Comparison of ENCODE assay signal across 18 cellular contexts in the genomic region with DNA sequence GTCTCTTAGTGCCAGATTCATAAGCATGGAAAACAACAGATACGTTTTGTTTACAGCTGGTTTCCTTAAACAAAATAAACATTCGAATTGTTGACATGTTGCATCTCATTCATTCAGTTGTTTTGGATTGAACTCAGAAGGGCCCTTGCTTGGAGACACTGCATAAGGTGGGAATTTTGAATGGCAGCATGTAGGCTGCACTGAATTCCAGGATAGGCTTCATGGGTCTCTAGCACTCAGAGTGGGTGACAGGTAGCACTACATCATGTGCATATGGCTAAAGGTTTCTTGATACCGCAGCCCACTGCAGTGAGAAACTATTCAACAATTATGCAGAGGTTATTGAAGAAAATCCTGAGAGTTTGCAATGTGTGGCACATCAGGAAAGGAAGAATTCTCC. TPM values are rescaled to one million over a fixed set of nuclear protein-coding genes. Genes with fewer than 3 reads are reported as not detected.
A peak's percentile ranks its signal among the peaks of the same experiment; 100 is the strongest.
DNase-seq lines count a peak whose midpoint lies in the region; ATAC-seq, FAIRE-seq and TF ChIP-seq lines count a peak whose summit lies in the region.
"Had no signal": no experiment of that assay in that cellular context is flagged by ENCODE, and none has a peak within 500 bp of the region (broad histone marks: within the 10 kb centered on the region; RNA-seq: fewer than 3 reads in every experiment).

No MANE protein-coding gene starts in this region.

- no peaks in the 10 kb centered on the region for H3K9me3 Mint-ChIP-seq in nephron
- no peaks in the 10 kb centered on the region for H3K9me3 Mint-ChIP-seq in CD8-positive, alpha-beta T cell
- H3K9me3 Mint-ChIP-seq: activated CD4-positive, alpha-beta T cell treated with anti-CD3 and anti-CD28 coated beads, Interleukin-2, amount 10 ng/mL, durations not matched to agents 24 days and 14 days; activated naive CD8-positive, alpha-beta T cell treated with anti-CD3 and anti-CD28 coated beads, Interleukin-2, amount 10 ng/mL, durations not matched to agents 7 days and 5 days; activated T-cell treated with anti-CD3 and anti-CD28 coated beads, Interleukin-2, amount 50 U/mL, for 24 hours had no signal

- H3K36me3 ChIP-seq in BLaER1 treated with 17β-estradiol and CSF1 and Interleukin-3, amounts not matched to agents 10 nM and 100 nM, result no peaks in the 10 kb centered on the region; a peak in 1 of 22 replicates
- H3K36me3 ChIP-seq in HUES48 (ENCODE audit: control insufficient read depth, insufficient read depth, low read length) (0 out of 2 replicates have a peak, but pooled peaks cover 3% of the 10 kb centered on the region), GM12878 (ENCODE audit: control insufficient read depth in 2 of 2, insufficient read depth in 2 of 2, low read length in 1 of 2) (no peaks in the 10 kb centered on the region), left ventricle myocardium inferior (no peaks in the 10 kb centered on the region), upper lobe of right lung (no peaks in the 10 kb centered on the region)
- no peaks in the 10 kb centered on the region for H3K36me3 ChIP-seq in CD8-positive, alpha-beta T cell (ENCODE audit: insufficient read depth, low read length)
- H3K36me3 ChIP-seq: ovary, vagina had no signal

- peaks cover 67% of the 10 kb centered on the region for H3K27me3 Mint-ChIP-seq in nephron (ENCODE audit: low read depth)
- peaks cover 59% of the 10 kb centered on the region for H3K27me3 Mint-ChIP-seq in CD8-positive, alpha-beta T cell (ENCODE audit: low read depth)

- DNase-seq in GM12878 (ENCODE audit: low read depth, low spot score) (no peak), left ventricle myocardium inferior (no peak), upper lobe of right lung (no peak)
- DNase-seq in CD8-positive, alpha-beta T cell, result no peak
- DNase-seq: central memory CD4-positive, alpha-beta T cell; NCI-H2107; small intestine had no signal

- no peak for FAIRE-seq in GM12878 (lab: Jason Lieb, UNC)
- FAIRE-seq: frontal cortex, small intestine had no signal

- no peaks in the 10 kb centered on the region for H3K9me3 ChIP-seq in BLaER1 treated with 17β-estradiol and CSF1 and Interleukin-3, amounts not matched to agents 10 nM and 100 nM (replicated peaks in 1 of 11)
- H3K9me3 ChIP-seq in HUES48 (ENCODE audit: control insufficient read depth, insufficient read depth, low read length), result no peaks in the 10 kb centered on the region
- H3K9me3 ChIP-seq in GM12878 (replicated peaks; ENCODE audit: control insufficient read depth, insufficient read depth, low read length), result no peaks in the 10 kb centered on the region
- no peaks in the 10 kb centered on the region for H3K9me3 ChIP-seq in left ventricle myocardium inferior (replicated peaks)
- H3K9me3 ChIP-seq in CD8-positive, alpha-beta T cell (ENCODE audit: low read length), result no peaks in the 10 kb centered on the region
- H3K9me3 ChIP-seq in upper lobe of right lung, result no peaks in the 10 kb centered on the region
- H3K9me3 ChIP-seq: MG63, ovary, vagina had no signal

- H3K79me2 ChIP-seq in GM12878 (ENCODE audit: control insufficient read depth, insufficient read depth, low read length), result peaks cover 16% of the 10 kb centered on the region

- H3K27me3 ChIP-seq in BLaER1 treated with 17β-estradiol and CSF1 and Interleukin-3, amounts not matched to agents 10 nM and 100 nM, result peaks cover 17 to 21% (median 19%) of the 10 kb centered on the region in 11 experiments
- H3K27me3 ChIP-seq in HUES48 (ENCODE audit: control insufficient read depth, insufficient read depth, low read length) (peaks cover 20% of the 10 kb centered on the region), GM12878 (replicated peaks in 1 of 2; ENCODE audit: control insufficient read depth in 2 of 2, insufficient read depth in 2 of 2, low read length in 1 of 2) (no peaks in the 10 kb centered on the region), left ventricle myocardium inferior (ENCODE audit: low read depth) (peaks cover 14% of the 10 kb centered on the region), upper lobe of right lung (peaks cover 19% of the 10 kb centered on the region)
- H3K27me3 ChIP-seq in CD8-positive, alpha-beta T cell (ENCODE audit: insufficient read depth, low read length), result peaks cover 7% of the 10 kb centered on the region
- H3K27me3 ChIP-seq: MG63, ovary, vagina had no signal

- no peak for TF ChIP-seq EP300 in GM12878 (IDR thresholded peaks at IDR 0.05; ENCODE audit: borderline replicate concordance in 1 of 2, control insufficient read depth in 1 of 2, low read depth in 2 of 2, low read length in 2 of 2)

- peak overlapping the region; percentile 41 to 90 (median 89) for H3K4me3 Mint-ChIP-seq in nephron
- H3K4me3 Mint-ChIP-seq in CD8-positive, alpha-beta T cell, result no peak overlapping the region

- TF ChIP-seq POLR2A in GM12878 (IDR thresholded peaks at IDR 0.05; ENCODE audit: low read depth, low read length), result no peak

- peak overlapping the region in 4 of 11 experiments; percentile 82 to 94 (median 88); a peak in 7 of 22 replicates for H3K27ac ChIP-seq in BLaER1 treated with 17β-estradiol and CSF1 and Interleukin-3, amounts not matched to agents 10 nM and 100 nM
- no peak overlapping the region for H3K27ac ChIP-seq in HUES48 (ENCODE audit: low read depth, low read length)
- no peak overlapping the region for H3K27ac ChIP-seq in GM12878 (ENCODE audit: control insufficient read depth, insufficient read depth)
- no peak overlapping the region for H3K27ac ChIP-seq in left ventricle myocardium inferior (replicated peaks)
- H3K27ac ChIP-seq in CD8-positive, alpha-beta T cell (ENCODE audit: low read depth, low read length), result no peak overlapping the region
- H3K27ac ChIP-seq in upper lobe of right lung, result no peak overlapping the region
- H3K27ac ChIP-seq: ovary had no signal

- H3K27ac Mint-ChIP-seq in nephron, result no peak overlapping the region
- no peak overlapping the region for H3K27ac Mint-ChIP-seq in CD8-positive, alpha-beta T cell
- H3K27ac Mint-ChIP-seq: activated CD4-positive, alpha-beta T cell treated with anti-CD3 and anti-CD28 coated beads, Interleukin-2, amount 10 ng/mL, durations not matched to agents 24 days and 14 days; activated naive CD8-positive, alpha-beta T cell treated with anti-CD3 and anti-CD28 coated beads, Interleukin-2, amount 10 ng/mL, durations not matched to agents 7 days and 5 days; activated T-cell treated with anti-CD3 and anti-CD28 coated beads, Interleukin-2, amount 50 U/mL, for 24 hours; CD8-positive, alpha-beta memory T cell had no signal

- intact Hi-C loops in GM12878 (cut with micrococcal nuclease; ENCODE audit: unreplicated experiment), result loop anchor here (5.0 to 10.0 kb wide), 2 partner anchors 91 to 192 kb away; partner anchors contain the start of gene KIAA1586
- intact Hi-C loops in left ventricle myocardium inferior (cut with micrococcal nuclease), result no loop called here
- intact Hi-C loops in CD8-positive, alpha-beta T cell (cut with DNase I, micrococcal nuclease), result no loop called here
- intact Hi-C loops in upper lobe of right lung (cut with DNase I), result no loop called here

- no TSS peak for BruUV-seq in GM12878 (replicated peaks; lab: Mats Ljungman, UMichigan)

- ATAC-seq in GM12878, result no peak
- ATAC-seq in CD8-positive, alpha-beta T cell, result no peak
- no peak for ATAC-seq in upper lobe of right lung

- RAD21 ChIA-PET in GM12878 (lab: Charles Lee; ENCODE audit: unreplicated experiment), result interaction anchor here (1.4 to 3.5 kb wide), 2 partner anchors 52 to 54 kb away, joined by 6 to 26 read pairs; no protein-coding TSS in a partner anchor

- H3K9ac ChIP-seq in BLaER1 treated with 17β-estradiol and CSF1 and Interleukin-3, amounts not matched to agents 10 nM and 100 nM, result peak overlapping the region in 3 of 11 experiments; percentile 86 to 89 (median 89); a peak in 5 of 22 replicates
- H3K9ac ChIP-seq in HUES48 (ENCODE audit: low read depth, low read length), result no peak overlapping the region
- no peak overlapping the region for H3K9ac ChIP-seq in GM12878 (ENCODE audit: control insufficient read depth, insufficient read depth, low read length)

- peaks cover 14% of the 10 kb centered on the region for H3K4me1 Mint-ChIP-seq in nephron
- H3K4me1 Mint-ChIP-seq in CD8-positive, alpha-beta T cell (ENCODE audit: low read depth), result peaks cover 16% of the 10 kb centered on the region

- in situ Hi-C loops in GM12878 (cut with MboI), result no loop called here

- POLR2A ChIA-PET in GM12878 (lab: Charles Lee), result no interaction called here
- POLR2A ChIA-PET in CD8-positive, alpha-beta T cell (lab: Charles Lee), result no interaction called here

- peaks cover 3 to 25% (median 20%) of the 10 kb centered on the region in 10 experiments; a peak in 15 of 20 replicates for H3K4me1 ChIP-seq in BLaER1 treated with 17β-estradiol and CSF1 and Interleukin-3, amounts not matched to agents 10 nM and 100 nM
- H3K4me1 ChIP-seq in HUES48 (ENCODE audit: control insufficient read depth, insufficient read depth, low read length), result peaks cover 13% of the 10 kb centered on the region
- H3K4me1 ChIP-seq in GM12878 (ENCODE audit: control insufficient read depth, insufficient read depth, low read length), result peaks cover 12% of the 10 kb centered on the region
- H3K4me1 ChIP-seq in left ventricle myocardium inferior, result peaks cover 25% of the 10 kb centered on the region
- peaks cover 14% of the 10 kb centered on the region for H3K4me1 ChIP-seq in CD8-positive, alpha-beta T cell (ENCODE audit: insufficient read depth, low read length)
- peaks cover 12% of the 10 kb centered on the region for H3K4me1 ChIP-seq in upper lobe of right lung

- no peak for TF ChIP-seq CTCF in GM12878 (IDR thresholded peaks at IDR 0.05 in 2 of 3, conservative IDR thresholded peaks at IDR 0.05 in 1 of 3; ENCODE audit: control insufficient read depth in 2 of 3, extremely low read depth in 1 of 3, insufficient read depth in 1 of 3, low read depth in 3 of 3, low read length in 3 of 3)
- no peak for TF ChIP-seq CTCF in nephron (IDR thresholded peaks at IDR 0.05; ENCODE audit: unreplicated experiment in 3 of 3)
- no peak for TF ChIP-seq CTCF in left ventricle myocardium inferior (IDR thresholded peaks at IDR 0.05; ENCODE audit: borderline replicate concordance)
- TF ChIP-seq CTCF in CD8-positive, alpha-beta T cell (IDR thresholded peaks at IDR 0.05), result no peak
- TF ChIP-seq CTCF in upper lobe of right lung (IDR thresholded peaks at IDR 0.05), result no peak

- H4K20me1 ChIP-seq in BLaER1 treated with 17β-estradiol and CSF1 and Interleukin-3, amounts not matched to agents 10 nM and 100 nM, result no peaks in the 10 kb centered on the region
- no peaks in the 10 kb centered on the region for H4K20me1 ChIP-seq in GM12878 (ENCODE audit: control insufficient read depth, insufficient read depth)

- 43% methylated on average over 3 of the region's 3 CpGs for WGBS in GM12878 (ENCODE audit: insufficient coverage, insufficient replicate concordance, low lambda C conversion rate, missing lambda C conversion rate)

- no peak overlapping the region for H2AFZ ChIP-seq in GM12878 (ENCODE audit: control insufficient read depth, low read depth, low read length)

- no peak for TF ChIP-seq RAD21 in GM12878 (IDR thresholded peaks at IDR 0.05; ENCODE audit: insufficient read depth, low read depth, low read length)

- H3K4me2 ChIP-seq in BLaER1 treated with 17β-estradiol and CSF1 and Interleukin-3, amounts not matched to agents 10 nM and 100 nM, result peak overlapping the region in 9 of 11 experiments; percentile 84 to 95 (median 89); a peak in 17 of 22 replicates
- peak overlapping the region; percentile 100; the same call in 1 of the 2 replicates for H3K4me2 ChIP-seq in GM12878 (ENCODE audit: control insufficient read depth, insufficient read depth)

- H3K36me3 Mint-ChIP-seq in nephron (ENCODE audit: low read depth), result no peaks in the 10 kb centered on the region
- peaks cover 2% of the 10 kb centered on the region for H3K36me3 Mint-ChIP-seq in CD8-positive, alpha-beta T cell
- H3K36me3 Mint-ChIP-seq: activated naive CD8-positive, alpha-beta T cell treated with anti-CD3 and anti-CD28 coated beads, Interleukin-2, amount 10 ng/mL, durations not matched to agents 7 days and 5 days; CD8-positive, alpha-beta memory T cell had no signal

- CTCF ChIA-PET in GM12878 (lab: Yijun Ruan, JAX), result interaction anchor here (0.6 to 15.6 kb wide), 12 partner anchors 19 to 360 kb away, joined by 3 to 200 read pairs (median 5); partner anchors contain the start of gene PRIM2
- CTCF ChIA-PET in CD8-positive, alpha-beta T cell (lab: Charles Lee), result no interaction called here

- H3K4me3 ChIP-seq in BLaER1 treated with 17β-estradiol and CSF1 and Interleukin-3, amounts not matched to agents 10 nM and 100 nM, result peak overlapping the region in 2 of 10 experiments; percentile 74; a peak in 3 of 20 replicates
- H3K4me3 ChIP-seq in HUES48 (ENCODE audit: low read depth, low read length), result peak overlapping the region; percentile 99
- peak overlapping the region; percentile 79; the same call in 1 of the 2 replicates for H3K4me3 ChIP-seq in GM12878
- no peak overlapping the region for H3K4me3 ChIP-seq in left ventricle myocardium inferior
- no peak overlapping the region for H3K4me3 ChIP-seq in CD8-positive, alpha-beta T cell (ENCODE audit: low read depth, low read length)
- no peak overlapping the region for H3K4me3 ChIP-seq in upper lobe of right lung

- SMC1A ChIA-PET in GM12878 (lab: Charles Lee; ENCODE audit: uncharacterized antibody, unreplicated experiment), result interaction anchor here (0.7 to 2.0 kb wide), 8 partner anchors 25 to 361 kb away, joined by 3 to 14 read pairs (median 3); partner anchors contain the start of gene PRIM2

RNA-seq across cellular contexts. Expression of gene BEND6, which starts 1.6 kb away (rescaled TPM):
- 0.49 TPM in 1 of 2 replicates, not detected in the other for total RNA-seq in GM12878 (2013; cell fraction: nucleolus; rRNA removed)
- total RNA-seq in GM12878 (2014; rRNA removed) (1.3 and 1.5 TPM in 2 replicates), GM12878 (2014; rRNA removed; fragmentation: Illumina TruSeq; extraction: Trizol) (1.9 and 2.0 TPM in 2 replicates), GM12878 (2021) (1.5 and 2.5 TPM in 2 replicates), left ventricle myocardium inferior (0.38 TPM), upper lobe of right lung (1.2 TPM)
- 0.17 TPM for polyA plus RNA-seq in GM12878 (2011; ENCODE audit: low read depth)
- polyA plus RNA-seq in GM12878 (2011; rRNA removed) (0.87 and 1.3 TPM in 2 replicates), GM12878 (2014; fragmentation: Illumina TruSeq; extraction: Trizol) (2.0 and 2.8 TPM in 2 replicates), GM12878 (2014; fragmentation: Nextera tagmentation; extraction: Ambion mirVana) (under 1 TPM; 0.79 to 0.82 TPM), GM12878 (2014; rRNA removed) (1.1 and 1.2 TPM in 2 replicates), GM12878 (2016; fragmentation: Nextera tagmentation; extraction: Ambion mirVana) (1 to 10 TPM; 2.6 to 2.8 TPM)
- polyA plus RNA-seq in GM12878 (2011; cell fraction: cytosol; rRNA removed), result 0.33 TPM in 2 replicates
- 0.39 and 0.55 TPM in 2 replicates for polyA plus RNA-seq in GM12878 (2011; cell fraction: nucleus; rRNA removed)
- 0.70 and 0.81 TPM in 2 replicates for polyA plus RNA-seq in GM12878 (2012)
- 0.21 and 0.29 TPM in 2 replicates for polyA minus RNA-seq in GM12878 (2011; rRNA and poly(A)+ RNA removed)
- polyA minus RNA-seq in GM12878 (2011; cell fraction: cytosol; rRNA and poly(A)+ RNA removed), result 0.31 TPM in 1 of 2 replicates, not detected in the other
- 0.24 and 0.48 TPM in 2 replicates for polyA minus RNA-seq in GM12878 (2011; cell fraction: nucleus; rRNA and poly(A)+ RNA removed)
- not detected for total RNA-seq in CD8-positive, alpha-beta T cell
- total RNA-seq: activated CD4-positive, alpha-beta T cell treated with anti-CD3 and anti-CD28 coated beads, Interleukin-2, amount 10 ng/mL, durations not matched to agents 24 days and 14 days; activated naive CD8-positive, alpha-beta T cell treated with anti-CD3 and anti-CD28 coated beads, Interleukin-2, amount 10 ng/mL, durations not matched to agents 7 days and 5 days; CD8-positive, alpha-beta memory T cell had no signal

Comparison
In these comparisons a context has a peak if more than half of its experiments do, and no peak if none do; other contexts are left out.
1. H3K4me3 ChIP-seq: peak in HUES48 (single experiment) and GM12878 (single experiment); none in left ventricle myocardium inferior (single experiment), CD8-positive, alpha-beta T cell (single experiment) and upper lobe of right lung (single experiment).